In the genomic region with DNA sequence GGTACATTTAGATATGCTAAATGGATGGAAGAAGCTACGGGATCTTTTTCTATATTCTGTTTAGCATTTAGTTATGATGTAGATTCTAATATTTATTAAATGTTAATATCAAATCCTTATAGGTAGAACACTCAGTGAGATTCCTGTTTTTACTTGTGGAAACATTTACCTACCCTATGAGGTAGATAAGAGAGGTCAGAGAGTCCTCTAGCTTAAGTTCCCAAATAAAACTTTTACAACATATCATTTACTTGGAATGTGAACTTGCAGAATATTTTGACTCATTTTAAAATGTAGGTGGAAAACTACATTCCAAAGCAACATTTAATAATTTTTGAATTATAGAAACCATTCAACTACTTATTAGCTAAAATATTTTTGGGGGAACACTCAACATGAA, we compare ENCODE assay signal across 14 cellular contexts.
DNase-seq lines count a peak whose midpoint lies in the region; ATAC-seq, FAIRE-seq and TF ChIP-seq lines count a peak whose summit lies in the region.
"Had no signal": no experiment of that assay in that cellular context is flagged by ENCODE, and none has a peak within 500 bp of the region (broad histone marks: within the 10 kb centered on the region; RNA-seq: fewer than 3 reads in every experiment).

No MANE protein-coding gene starts in this region.

- intact Hi-C loops in left lung (cut with DNase I) = no loop called here

- H3F3A ChIP-seq in GM23248 (ENCODE audit: insufficient read depth) = peaks cover 4% of the 10 kb centered on the region; the same call in 1 of the 2 replicates

- H3K27ac ChIP-seq in GM23248 = no peak overlapping the region
- H3K27ac ChIP-seq in left lung = no peak overlapping the region
- no peak overlapping the region for H3K27ac ChIP-seq in small intestine (ENCODE audit: low read depth in 1 of 2, low read length in 1 of 2)

- no peaks in the 10 kb centered on the region for H3K9me2 ChIP-seq in GM23248 (ENCODE audit: insufficient read depth)

- no peak for TF ChIP-seq CTCF in left lung (IDR thresholded peaks at IDR 0.05)
- no peak for TF ChIP-seq CTCF in D721Med (IDR thresholded peaks at IDR 0.05; ENCODE audit: insufficient read depth, missing control alignments)

- no peak overlapping the region for H2AFZ ChIP-seq in GM23248

- in situ Hi-C loops in GM23248 (cut with MboI) = no loop called here

- H3K9me3 ChIP-seq in GM23248 (ENCODE audit: low read depth) (no peaks in the 10 kb centered on the region), left lung (no peaks in the 10 kb centered on the region), small intestine (ENCODE audit: control insufficient read depth, low read depth) (no peaks in the 10 kb centered on the region)

- H3K4me2 ChIP-seq in GM23248 (ENCODE audit: unreplicated experiment) = peak overlapping the region; percentile 50

- H3K4me1 ChIP-seq in GM23248 (ENCODE audit: insufficient read depth) (peaks cover 50% of the 10 kb centered on the region), left lung (peaks cover 4 to 10% of the 10 kb centered on the region in 2 donors), small intestine (ENCODE audit: control insufficient read depth in 2 of 2, insufficient read depth in 1 of 2, low read depth in 1 of 2, low read length in 1 of 2) (peaks cover 4 to 7% of the 10 kb centered on the region in 2 donors)

- DNase-seq in GM23248 (no peak), left lung (no peak), small intestine (peak; percentile 45), D721Med (ENCODE audit: insufficient read length, low spot score) (no peak), GOT3 (lab: John Stamatoyannopoulos, UW) (no peak)
- DNase-seq in activated T-cell treated with anti-CD3 and anti-CD28 coated beads, Interleukin-2, amount 50 U/mL, for 1 hour = no peak
- DNase-seq: CD8-positive, alpha-beta T cell; COR-L47; HCEC 1CT; HFFc6; KG1 had no signal

- H3K9ac ChIP-seq in GM23248 = no peak overlapping the region

- peak; percentile 21 for ATAC-seq in left lung
- ATAC-seq: CD8-positive, alpha-beta T cell; GM12878 had no signal

- H3K27me3 ChIP-seq in GM23248 (replicated peaks; ENCODE audit: insufficient read depth) (no peaks in the 10 kb centered on the region), left lung (no peaks in the 10 kb centered on the region), small intestine (ENCODE audit: control insufficient read depth in 2 of 2, insufficient read depth in 2 of 2, low read length in 2 of 2) (no peaks in the 10 kb centered on the region)

- peaks cover 50% of the 10 kb centered on the region for H4K20me1 ChIP-seq in GM23248 (ENCODE audit: insufficient read depth)

- H3K4me3 ChIP-seq in GM23248 = 0 out of 2 replicates have a peak overlapping the region, but pooled peaks have one; percentile 3
- no peak overlapping the region for H3K4me3 ChIP-seq in left lung
- H3K4me3 ChIP-seq in small intestine (ENCODE audit: low read depth in 1 of 2, low read length in 2 of 2) = no peak overlapping the region
- H3K4me3 ChIP-seq: GM12878 had no signal

- H3K36me3 ChIP-seq in GM23248 (ENCODE audit: low read depth) (no peaks in the 10 kb centered on the region), left lung (no peaks in the 10 kb centered on the region), small intestine (ENCODE audit: control insufficient read depth in 2 of 2, insufficient read depth in 2 of 2, low read length in 2 of 2) (no peaks in the 10 kb centered on the region)

- FAIRE-seq in colon (lab: Jason Lieb, UNC) (peak; percentile 95), small intestine (lab: Jason Lieb, UNC) (no peak), D721Med (lab: Jason Lieb, UNC) (no peak)
- FAIRE-seq: GM12878, GM18507 had no signal

- 97 to 100% methylated on average over 1 of the region's 1 CpG for WGBS in GM23248 (ENCODE audit: low coverage in 1 of 2, low lambda C conversion rate in 2 of 2, missing lambda C conversion rate in 2 of 2), 2 experiments
- 21 to 70% (median 45%) methylated on average over 1 of the region's 1 CpG for WGBS in small intestine, 3 donors

- peaks cover 100% of the 10 kb centered on the region for H3K79me2 ChIP-seq in GM23248 (ENCODE audit: insufficient read depth)
